ENCODE assay signal across 16 cellular contexts in the genomic region with DNA sequence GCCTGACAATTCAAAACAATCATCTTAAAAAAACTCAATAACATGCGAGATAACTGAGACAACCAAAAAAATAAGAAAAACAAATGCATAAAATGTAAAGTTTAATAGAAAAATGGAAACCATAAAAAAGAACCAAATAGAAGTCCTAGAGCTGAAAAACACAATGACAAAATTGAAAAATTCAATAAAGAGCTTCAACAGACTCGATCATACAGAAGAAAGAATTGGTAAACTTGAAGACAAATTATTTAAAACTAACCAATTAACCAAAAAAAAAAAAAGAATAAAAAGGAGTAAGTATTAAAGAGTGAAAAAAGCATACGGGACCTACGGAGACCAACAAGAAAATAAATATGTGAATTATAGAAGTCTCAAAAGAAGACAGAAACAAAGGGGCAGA.
"Had no signal": no experiment of that assay in that cellular context is flagged by ENCODE, and none has a peak within 500 bp of the region (broad histone marks: within the 10 kb centered on the region; RNA-seq: fewer than 3 reads in every experiment).

No MANE protein-coding gene starts in this region.

- DNase-seq: activated CD4-positive, alpha-beta T cell treated with anti-CD3 and anti-CD28 coated beads for 36 hours; activated CD8-positive, alpha-beta memory T cell treated with anti-CD3 and anti-CD28 coated beads, Interleukin-2, amount 50 U/mL, for 4 hours; activated CD8-positive, alpha-beta T cell treated with anti-CD3 and anti-CD28 coated beads for 36 hours; activated naive CD4-positive, alpha-beta T cell treated with anti-CD3 and anti-CD28 coated beads, Interleukin-2, amount 50 U/mL, for 16 hours; activated naive CD8-positive, alpha-beta T cell treated with anti-CD3 and anti-CD28 coated beads, Interleukin-2, amount 10 ng/mL, durations not matched to agents 7 days and 5 days; central memory CD4-positive, alpha-beta T cell; NCI-H1105 treated with DMSO at 0.1 percent for 48 hours; NCI-H1436 treated with DMSO at 0.1 percent for 48 hours; NCI-H187; NCI-H2081; NCI-H226; NCI-H526; NCI-H82; T-helper 1 cell; WERI-Rb-1 had no signal

- H3K4me3 Mint-ChIP-seq: activated CD4-positive, alpha-beta T cell treated with anti-CD3 and anti-CD28 coated beads for 36 hours; activated CD8-positive, alpha-beta T cell treated with anti-CD3 and anti-CD28 coated beads for 36 hours; activated naive CD8-positive, alpha-beta T cell treated with anti-CD3 and anti-CD28 coated beads, Interleukin-2, amount 10 ng/mL, durations not matched to agents 7 days and 5 days had no signal

- ATAC-seq: activated CD4-positive, alpha-beta T cell treated with anti-CD3 and anti-CD28 coated beads for 36 hours; activated CD8-positive, alpha-beta T cell treated with anti-CD3 and anti-CD28 coated beads for 36 hours had no signal

- H3K4me1 Mint-ChIP-seq: activated CD4-positive, alpha-beta T cell treated with anti-CD3 and anti-CD28 coated beads for 36 hours had no signal

- H3K27ac ChIP-seq: WERI-Rb-1 had no signal

- FAIRE-seq: bronchial epithelial cell had no signal

- H3K27me3 Mint-ChIP-seq: activated CD4-positive, alpha-beta T cell treated with anti-CD3 and anti-CD28 coated beads for 36 hours; activated CD8-positive, alpha-beta T cell treated with anti-CD3 and anti-CD28 coated beads for 36 hours; activated naive CD8-positive, alpha-beta T cell treated with anti-CD3 and anti-CD28 coated beads, Interleukin-2, amount 10 ng/mL, durations not matched to agents 7 days and 5 days had no signal

- H3K27ac Mint-ChIP-seq: activated CD4-positive, alpha-beta T cell treated with anti-CD3 and anti-CD28 coated beads for 36 hours; activated CD8-positive, alpha-beta T cell treated with anti-CD3 and anti-CD28 coated beads for 36 hours; activated naive CD8-positive, alpha-beta T cell treated with anti-CD3 and anti-CD28 coated beads, Interleukin-2, amount 10 ng/mL, durations not matched to agents 7 days and 5 days had no signal
